8 cellular contexts compared by ENCODE assay signal in the genomic region with DNA sequence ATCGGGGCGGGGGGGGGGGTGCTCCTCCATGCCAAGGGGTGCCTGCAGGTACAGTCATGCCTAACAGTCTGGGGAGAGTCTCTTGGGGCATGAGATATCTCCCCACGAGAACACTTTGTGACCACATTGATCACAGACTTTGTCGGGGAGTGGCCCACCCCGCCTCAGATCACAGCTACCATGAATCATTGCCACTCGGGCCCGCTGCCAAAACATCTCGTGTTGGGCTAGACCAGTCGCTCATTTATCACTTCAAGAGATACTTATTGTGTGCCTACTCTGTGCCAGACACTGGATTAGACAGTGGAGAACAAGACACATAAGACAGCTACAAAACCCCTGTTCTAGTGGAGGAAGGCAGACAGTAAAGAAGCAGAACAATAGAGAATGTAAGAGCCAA.
DNase-seq lines count a peak whose midpoint lies in the region; ATAC-seq, FAIRE-seq and TF ChIP-seq lines count a peak whose summit lies in the region.
"Had no signal": no experiment of that assay in that cellular context is flagged by ENCODE, and none has a peak within 500 bp of the region (broad histone marks: within the 10 kb centered on the region; RNA-seq: fewer than 3 reads in every experiment).

No MANE protein-coding gene starts in this region.

- 49 to 53% methylated on average over 9 of the region's 9 CpGs for WGBS in tibial nerve, 2 donors

- no peak for FAIRE-seq in D721Med (lab: Jason Lieb, UNC)

- H3K4me3 Mint-ChIP-seq in stimulated activated effector memory CD8-positive, alpha-beta T cell treated with anti-CD3 and anti-CD28 coated beads, Interleukin-12 subunit alpha, Interleukin-12 subunit beta, amount 100 ng/mL, for 72 hours: no peak overlapping the region

- intact Hi-C loops in ascending aorta (cut with DNase I): no loop called here

- DNase-seq in activated CD8-positive, alpha-beta memory T cell treated with anti-CD3 and anti-CD28 coated beads for 4 hours (ENCODE audit: low read depth in 2 of 2): peak; percentile 14 to 24
- peak; percentile 63 for DNase-seq in glomerular visceral epithelial cell (ENCODE audit: extremely low spot score)
- no peak for DNase-seq in stimulated activated effector memory CD8-positive, alpha-beta T cell treated with anti-CD3 and anti-CD28 coated beads, Interleukin-12 subunit alpha, Interleukin-12 subunit beta, amount 100 ng/mL, for 72 hours (ENCODE audit: low spot score in 2 of 2)
- DNase-seq in ascending aorta (ENCODE audit: low spot score in 2 of 2): no peak
- DNase-seq in tibial nerve (ENCODE audit: low spot score in 2 of 2): no peak
- no peak for DNase-seq in D721Med (ENCODE audit: insufficient read length, low spot score)

- H3K4me1 ChIP-seq in ascending aorta (no peaks in the 10 kb centered on the region), tibial nerve (peaks cover 0 to 20% (median 6%) of the 10 kb centered on the region in 4 donors)

- peak overlapping the region; percentile 11 for H3K27ac Mint-ChIP-seq in stimulated activated effector memory CD8-positive, alpha-beta T cell treated with anti-CD3 and anti-CD28 coated beads, Interleukin-12 subunit alpha, Interleukin-12 subunit beta, amount 100 ng/mL, for 72 hours

- H3K4me1 Mint-ChIP-seq in stimulated activated effector memory CD8-positive, alpha-beta T cell treated with anti-CD3 and anti-CD28 coated beads, Interleukin-12 subunit alpha, Interleukin-12 subunit beta, amount 100 ng/mL, for 72 hours: peaks cover 17% of the 10 kb centered on the region

- TF ChIP-seq POLR2A in tibial nerve (IDR thresholded peaks at IDR 0.05): no peak

- H3K36me3 ChIP-seq in KOPT-K1 (ENCODE audit: insufficient read depth, low read length) (peaks cover 27% of the 10 kb centered on the region), ascending aorta (peaks cover 0 to 18% of the 10 kb centered on the region in 2 donors), tibial nerve (peaks cover 0 to 13% (median 0%) of the 10 kb centered on the region in 3 donors)

- TF ChIP-seq CTCF in ascending aorta (IDR thresholded peaks at IDR 0.05): no peak
- TF ChIP-seq CTCF in tibial nerve (IDR thresholded peaks at IDR 0.05): no peak
- no peak for TF ChIP-seq CTCF in D721Med (IDR thresholded peaks at IDR 0.05; ENCODE audit: insufficient read depth, missing control alignments)

- H3K27me3 ChIP-seq in ascending aorta (no peaks in the 10 kb centered on the region), tibial nerve (no peaks in the 10 kb centered on the region)

- TF ChIP-seq EP300 in tibial nerve (IDR thresholded peaks at IDR 0.05): no peak

- H3K9me3 ChIP-seq in KOPT-K1 (ENCODE audit: insufficient read depth, low read length, poor library complexity, severe bottlenecking) (no peaks in the 10 kb centered on the region), ascending aorta (no peaks in the 10 kb centered on the region), tibial nerve (no peaks in the 10 kb centered on the region)

- peak; percentile 76 for ATAC-seq in stimulated activated effector memory CD8-positive, alpha-beta T cell treated with anti-CD3 and anti-CD28 coated beads, Interleukin-12 subunit alpha, Interleukin-12 subunit beta, amount 100 ng/mL, for 72 hours
- ATAC-seq: sciatic nerve had no signal

- H3K27ac ChIP-seq in KOPT-K1 (ENCODE audit: low read depth, low read length, poor library complexity, severe bottlenecking): peak overlapping the region; percentile 39
- H3K27ac ChIP-seq in ascending aorta: no peak overlapping the region
- peak overlapping the region in 1 of 4 donors; percentile 35 for H3K27ac ChIP-seq in tibial nerve

- H3K4me3 ChIP-seq in ascending aorta: no peak overlapping the region
- no peak overlapping the region for H3K4me3 ChIP-seq in tibial nerve

- H3K36me3 Mint-ChIP-seq in stimulated activated effector memory CD8-positive, alpha-beta T cell treated with anti-CD3 and anti-CD28 coated beads, Interleukin-12 subunit alpha, Interleukin-12 subunit beta, amount 100 ng/mL, for 72 hours: peaks cover 10% of the 10 kb centered on the region

- H3K9me3 Mint-ChIP-seq in stimulated activated effector memory CD8-positive, alpha-beta T cell treated with anti-CD3 and anti-CD28 coated beads, Interleukin-12 subunit alpha, Interleukin-12 subunit beta, amount 100 ng/mL, for 72 hours: no peaks in the 10 kb centered on the region

Comparison
In these comparisons a context has a peak if more than half of its experiments do, and no peak if none do; other contexts are left out.
1. DNase-seq: peak in activated CD8-positive, alpha-beta memory T cell treated with anti-CD3 and anti-CD28 coated beads for 4 hours (2 of 2) and glomerular visceral epithelial cell (single experiment); none in stimulated activated effector memory CD8-positive, alpha-beta T cell treated with anti-CD3 and anti-CD28 coated beads, Interleukin-12 subunit alpha, Interleukin-12 subunit beta, amount 100 ng/mL, for 72 hours (0 of 2), ascending aorta (0 of 2), tibial nerve (0 of 2) and D721Med (single experiment).